ENCODE assay signal across 1 cellular context in the genomic region with DNA sequence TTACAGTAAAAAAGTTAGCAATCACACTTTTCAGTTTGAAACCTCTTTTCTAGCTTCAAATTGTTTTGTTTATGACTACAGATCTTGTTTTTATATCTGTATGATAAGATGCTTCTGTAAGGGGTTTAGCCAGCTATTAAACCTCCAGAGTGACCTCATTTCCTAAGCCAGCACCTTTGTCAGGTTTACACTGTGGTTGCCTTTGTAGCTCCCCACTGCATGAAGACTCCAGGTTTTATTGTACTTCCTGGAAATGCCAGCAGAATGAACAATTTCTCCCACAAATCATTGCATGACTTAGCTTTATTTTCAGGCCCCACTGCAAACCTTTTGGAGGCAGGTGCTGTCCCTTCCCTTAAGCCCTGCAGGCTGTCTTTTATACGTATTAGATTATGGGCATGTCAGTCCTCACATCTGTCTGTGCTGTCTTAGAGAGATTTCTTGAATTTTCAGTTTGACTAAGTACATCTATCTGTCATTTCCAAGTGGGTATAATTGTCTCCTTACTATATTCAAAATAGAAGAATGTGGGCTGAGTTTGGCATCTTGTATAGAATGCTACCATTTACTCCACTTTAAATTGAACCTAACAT.
TF ChIP-seq lines count a peak whose summit lies in the region.

No MANE protein-coding gene starts in this region.

TF ChIP-seq in HCT116, 20 proteins besides CTCF, POLR2A, EP300 and RAD21:
- TF ChIP-seq JUND (IDR thresholded peaks at IDR 0.05), result no peak
- TF ChIP-seq, protein P1, sequence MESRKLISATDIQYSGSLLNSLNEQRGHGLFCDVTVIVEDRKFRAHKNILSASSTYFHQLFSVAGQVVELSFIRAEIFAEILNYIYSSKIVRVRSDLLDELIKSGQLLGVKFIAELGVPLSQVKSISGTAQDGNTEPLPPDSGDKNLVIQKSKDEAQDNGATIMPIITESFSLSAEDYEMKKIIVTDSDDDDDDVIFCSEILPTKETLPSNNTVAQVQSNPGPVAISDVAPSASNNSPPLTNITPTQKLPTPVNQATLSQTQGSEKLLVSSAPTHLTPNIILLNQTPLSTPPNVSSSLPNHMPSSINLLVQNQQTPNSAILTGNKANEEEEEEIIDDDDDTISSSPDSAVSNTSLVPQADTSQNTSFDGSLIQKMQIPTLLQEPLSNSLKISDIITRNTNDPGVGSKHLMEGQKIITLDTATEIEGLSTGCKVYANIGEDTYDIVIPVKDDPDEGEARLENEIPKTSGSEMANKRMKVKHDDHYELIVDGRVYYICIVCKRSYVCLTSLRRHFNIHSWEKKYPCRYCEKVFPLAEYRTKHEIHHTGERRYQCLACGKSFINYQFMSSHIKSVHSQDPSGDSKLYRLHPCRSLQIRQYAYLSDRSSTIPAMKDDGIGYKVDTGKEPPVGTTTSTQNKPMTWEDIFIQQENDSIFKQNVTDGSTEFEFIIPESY (IDR thresholded peaks at IDR 0.05; ENCODE audit: extremely low read depth, insufficient replicate concordance, low read length), result no peak
- TF ChIP-seq ZNF274 (IDR thresholded peaks at IDR 0.05; ENCODE audit: low read depth, low read length), result no peak
- TF ChIP-seq TCF7L2 (IDR thresholded peaks at IDR 0.05; ENCODE audit: borderline replicate concordance, extremely low read depth, insufficient read depth, insufficient read length), result no peak
- TF ChIP-seq, protein P2, sequence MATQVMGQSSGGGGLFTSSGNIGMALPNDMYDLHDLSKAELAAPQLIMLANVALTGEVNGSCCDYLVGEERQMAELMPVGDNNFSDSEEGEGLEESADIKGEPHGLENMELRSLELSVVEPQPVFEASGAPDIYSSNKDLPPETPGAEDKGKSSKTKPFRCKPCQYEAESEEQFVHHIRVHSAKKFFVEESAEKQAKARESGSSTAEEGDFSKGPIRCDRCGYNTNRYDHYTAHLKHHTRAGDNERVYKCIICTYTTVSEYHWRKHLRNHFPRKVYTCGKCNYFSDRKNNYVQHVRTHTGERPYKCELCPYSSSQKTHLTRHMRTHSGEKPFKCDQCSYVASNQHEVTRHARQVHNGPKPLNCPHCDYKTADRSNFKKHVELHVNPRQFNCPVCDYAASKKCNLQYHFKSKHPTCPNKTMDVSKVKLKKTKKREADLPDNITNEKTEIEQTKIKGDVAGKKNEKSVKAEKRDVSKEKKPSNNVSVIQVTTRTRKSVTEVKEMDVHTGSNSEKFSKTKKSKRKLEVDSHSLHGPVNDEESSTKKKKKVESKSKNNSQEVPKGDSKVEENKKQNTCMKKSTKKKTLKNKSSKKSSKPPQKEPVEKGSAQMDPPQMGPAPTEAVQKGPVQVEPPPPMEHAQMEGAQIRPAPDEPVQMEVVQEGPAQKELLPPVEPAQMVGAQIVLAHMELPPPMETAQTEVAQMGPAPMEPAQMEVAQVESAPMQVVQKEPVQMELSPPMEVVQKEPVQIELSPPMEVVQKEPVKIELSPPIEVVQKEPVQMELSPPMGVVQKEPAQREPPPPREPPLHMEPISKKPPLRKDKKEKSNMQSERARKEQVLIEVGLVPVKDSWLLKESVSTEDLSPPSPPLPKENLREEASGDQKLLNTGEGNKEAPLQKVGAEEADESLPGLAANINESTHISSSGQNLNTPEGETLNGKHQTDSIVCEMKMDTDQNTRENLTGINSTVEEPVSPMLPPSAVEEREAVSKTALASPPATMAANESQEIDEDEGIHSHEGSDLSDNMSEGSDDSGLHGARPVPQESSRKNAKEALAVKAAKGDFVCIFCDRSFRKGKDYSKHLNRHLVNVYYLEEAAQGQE (IDR thresholded peaks at IDR 0.05; ENCODE audit: low read depth), result no peak
- no peak for TF ChIP-seq POLR2AphosphoS5 (IDR thresholded peaks at IDR 0.05; ENCODE audit: low read depth, low read length)
- no peak for TF ChIP-seq EZH2phosphoT487 (IDR thresholded peaks at IDR 0.05; ENCODE audit: borderline replicate concordance)
- TF ChIP-seq ZFX (IDR thresholded peaks at IDR 0.05), result no peak
- TF ChIP-seq SP1 (IDR thresholded peaks at IDR 0.05; ENCODE audit: low read depth), result no peak
- no peak for TF ChIP-seq EGR1 (IDR thresholded peaks at IDR 0.05; ENCODE audit: low read depth)
- TF ChIP-seq SIN3A (IDR thresholded peaks at IDR 0.05; ENCODE audit: low read depth), result no peak
- TF ChIP-seq EZH2 (IDR thresholded peaks at IDR 0.05), result no peak
- no peak for TF ChIP-seq FOSL1 (IDR thresholded peaks at IDR 0.05; ENCODE audit: low read depth)
- no peak for TF ChIP-seq YY1 (IDR thresholded peaks at IDR 0.05; ENCODE audit: extremely low read depth, insufficient replicate concordance, low read depth, low read length)
